In the genomic region with DNA sequence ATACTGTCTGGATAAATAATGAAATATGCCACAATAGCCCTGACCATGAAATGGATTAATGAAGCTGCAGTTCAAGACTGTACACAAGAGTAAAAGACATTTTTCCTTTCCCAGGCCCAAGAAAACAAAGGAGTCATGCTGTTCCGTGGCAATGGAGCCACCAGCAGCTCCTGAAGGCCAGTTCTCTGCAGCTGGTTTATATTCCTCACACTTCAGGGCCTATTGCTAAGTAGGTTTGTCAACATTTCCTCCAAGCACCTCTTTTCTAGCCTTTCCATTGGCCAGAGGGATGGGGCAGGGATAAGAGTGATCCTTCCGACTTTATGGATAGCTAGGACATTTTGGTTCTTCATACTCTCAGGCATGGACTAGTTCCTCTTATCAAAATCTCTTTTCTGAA, we compare ENCODE assay signal across 16 cellular contexts. TPM values are rescaled to one million over a fixed set of nuclear protein-coding genes. Genes with fewer than 3 reads are reported as not detected.
A peak's percentile ranks its signal among the peaks of the same experiment; 100 is the strongest.
DNase-seq lines count a peak whose midpoint lies in the region; ATAC-seq and TF ChIP-seq lines count a peak whose summit lies in the region.
"Had no signal": no experiment of that assay in that cellular context is flagged by ENCODE, and none has a peak within 500 bp of the region (broad histone marks: within the 10 kb centered on the region; RNA-seq: fewer than 3 reads in every experiment).

No MANE protein-coding gene starts in this region.

- H3K23ac ChIP-seq in mesenchymal stem cell (ENCODE audit: low read length in 2 of 2), result no peak overlapping the region

- no peak overlapping the region for H3K9ac ChIP-seq in mesenchymal stem cell (ENCODE audit: low read length)
- H3K9ac ChIP-seq: BLaER1 treated with 17β-estradiol and CSF1 and Interleukin-3, amounts not matched to agents 10 nM and 100 nM had no signal

- no peak overlapping the region for H2BK15ac ChIP-seq in mesenchymal stem cell (ENCODE audit: low read depth, poor library complexity, severe bottlenecking)

- no peak overlapping the region for H2BK5ac ChIP-seq in mesenchymal stem cell (ENCODE audit: low read depth, low read length, poor library complexity, severe bottlenecking)

- no peak overlapping the region for H3K4me2 ChIP-seq in mesenchymal stem cell (ENCODE audit: low read length, poor library complexity, severe bottlenecking)

- WGBS in heart left ventricle, 4 donors, result 51 to 58% (median 56%) methylated on average over 2 of the region's 2 CpGs
- 93% methylated on average over 1 of the region's 2 CpGs for WGBS in mesenchymal stem cell

- H3K9me3 ChIP-seq in heart left ventricle (no peaks in the 10 kb centered on the region), mesenchymal stem cell (ENCODE audit: control insufficient read depth, low read length) (no peaks in the 10 kb centered on the region)

- H2BK120ac ChIP-seq in mesenchymal stem cell (ENCODE audit: low read depth, low read length), result peak overlapping the region; percentile 42

- H3K18ac ChIP-seq in mesenchymal stem cell (ENCODE audit: low read depth in 1 of 2, low read length in 2 of 2), result peak overlapping the region in 1 of 2 experiments; percentile 16

- no peak overlapping the region for H4K91ac ChIP-seq in mesenchymal stem cell (ENCODE audit: low read length)

- H2AK5ac ChIP-seq in mesenchymal stem cell (ENCODE audit: low read length, severe bottlenecking), result no peak overlapping the region

- no peaks in the 10 kb centered on the region for H3K79me1 ChIP-seq in mesenchymal stem cell (replicated peaks; ENCODE audit: low read length, poor library complexity, severe bottlenecking)

- H4K8ac ChIP-seq in mesenchymal stem cell (ENCODE audit: low read length), result peak overlapping the region; percentile 45

- H3K4me1 ChIP-seq in heart left ventricle, result peaks cover 5 to 42% (median 24%) of the 10 kb centered on the region in 12 donors
- no peaks in the 10 kb centered on the region for H3K4me1 ChIP-seq in mesenchymal stem cell (ENCODE audit: control insufficient read depth, insufficient read depth, low read depth, low read length)

- H3K27ac ChIP-seq in heart left ventricle, result no peak overlapping the region
- no peak overlapping the region for H3K27ac ChIP-seq in mesenchymal stem cell (ENCODE audit: low read length, poor library complexity, severe bottlenecking)
- H3K27ac ChIP-seq: BLaER1 treated with 17β-estradiol and CSF1 and Interleukin-3, amounts not matched to agents 10 nM and 100 nM; HL-60 had no signal

- H3K4ac ChIP-seq in mesenchymal stem cell (ENCODE audit: low read depth in 1 of 2, low read length in 2 of 2), result peak overlapping the region; percentile 40 to 46

- no peaks in the 10 kb centered on the region for H3K36me3 ChIP-seq in heart left ventricle
- H3K36me3 ChIP-seq in mesenchymal stem cell (ENCODE audit: control insufficient read depth in 1 of 2, insufficient read depth in 2 of 2, low read depth in 1 of 2, low read length in 2 of 2), result no peaks in the 10 kb centered on the region

- intact Hi-C loops in heart left ventricle (cut with DNase I) (loop anchor here in 1 of 10 donors (10.0 kb wide), 1 partner anchor 116 kb away; no protein-coding TSS in a partner anchor), cardiac septum (cut with DNase I) (no loop called here)

- no peak overlapping the region for H3K14ac ChIP-seq in mesenchymal stem cell (ENCODE audit: low read length in 2 of 2)

- DNase-seq in NCI-H1417 (lab: John Stamatoyannopoulos, UW) (peak in 2 of 3 experiments; percentile 21 to 39), NCI-H1417 treated with DMSO at 0.1 percent for 48 hours (lab: John Stamatoyannopoulos, UW) (no peak), heart left ventricle (no peak), cardiac septum (ENCODE audit: low spot score) (no peak), NCI-H69 (lab: John Stamatoyannopoulos, UW) (peak; percentile 46), mesenchymal stem cell (no peak), NCI-H526 (lab: John Stamatoyannopoulos, UW) (no peak)
- no peak for DNase-seq in activated CD4-positive, alpha-beta T cell treated with anti-CD3 and anti-CD28 coated beads for 1 hour
- DNase-seq: 8988T; ACHN; CD4-positive, CD25-positive, alpha-beta regulatory T cell; DMS79; HCEC 1CT had no signal

- no peak for TF ChIP-seq POLR2A in heart left ventricle (IDR thresholded peaks at IDR 0.05)

- no peak for TF ChIP-seq CTCF in heart left ventricle (IDR thresholded peaks at IDR 0.05)

- peak in 3 of 4 donors; percentile 5 to 33 (median 31) for ATAC-seq in heart left ventricle
- ATAC-seq: GM12878 had no signal

- H2BK12ac ChIP-seq in mesenchymal stem cell (ENCODE audit: low read length in 2 of 2), result peak overlapping the region; percentile 69 to 78

- H2AFZ ChIP-seq in mesenchymal stem cell (ENCODE audit: low read depth, low read length), result no peak overlapping the region

- no peak overlapping the region for H3K4me3 ChIP-seq in heart left ventricle
- H3K4me3 ChIP-seq in mesenchymal stem cell (ENCODE audit: insufficient read depth in 1 of 2, low read depth in 1 of 2, low read length in 2 of 2), result no peak overlapping the region
- H3K4me3 ChIP-seq: BLaER1 treated with 17β-estradiol and CSF1 and Interleukin-3, amounts not matched to agents 10 nM and 100 nM; GM12878 had no signal

- H3K27me3 ChIP-seq in heart left ventricle (no peaks in the 10 kb centered on the region), mesenchymal stem cell (ENCODE audit: control insufficient read depth in 1 of 2, insufficient read depth in 1 of 2, low read length in 2 of 2) (no peaks in the 10 kb centered on the region)
- H3K27me3 ChIP-seq: BLaER1 treated with 17β-estradiol and CSF1 and Interleukin-3, amounts not matched to agents 10 nM and 100 nM had no signal

RNA-seq across cellular contexts. Expression of a gene that starts 24.2 kb away (rescaled TPM):
- 10 to 100 TPM; 11.7 to 50.6 (median 15.9) TPM for total RNA-seq in heart left ventricle
- 1 to 10 TPM; 5.6 to 7.9 TPM for polyA plus RNA-seq in heart left ventricle
- 19.6 TPM for total RNA-seq in cardiac septum
- polyA plus RNA-seq in mesenchymal stem cell (2013, experiment 1 of 2), result 47.5 TPM
- polyA plus RNA-seq in mesenchymal stem cell (2013, experiment 2 of 2), result 47.1 TPM

Comparison
In these comparisons a context has a peak if more than half of its experiments do, and no peak if none do; other contexts are left out.
1. DNase-seq: peak in NCI-H1417 (2 of 3) and NCI-H69 (single experiment); none in NCI-H1417 treated with DMSO at 0.1 percent for 48 hours (single experiment), heart left ventricle (0 of 5), cardiac septum (single experiment), mesenchymal stem cell (single experiment), activated CD4-positive, alpha-beta T cell treated with anti-CD3 and anti-CD28 coated beads for 1 hour (single experiment) and NCI-H526 (0 of 2).